17 cellular contexts compared by ENCODE assay signal in genomic region chr3:15685927-15686326, GRCh38.
A peak's percentile ranks its signal among the peaks of the same experiment; 100 is the strongest.
DNase-seq lines count a peak whose midpoint lies in the region; ATAC-seq and TF ChIP-seq lines count a peak whose summit lies in the region.
"Had no signal": no experiment of that assay in that cellular context is flagged by ENCODE, and none has a peak within 500 bp of the region (broad histone marks: within the 10 kb centered on the region; RNA-seq: fewer than 3 reads in every experiment).

No MANE protein-coding gene starts in this region.

- H2AK5ac ChIP-seq in trophoblast cell (ENCODE audit: low read length): no peak overlapping the region

- H3K36me3 Mint-ChIP-seq in activated naive CD8-positive, alpha-beta T cell treated with anti-CD3 and anti-CD28 coated beads, Interleukin-2, amount 50 U/mL, for 24 hours (ENCODE audit: low read depth): peaks cover 40% of the 10 kb centered on the region

- no peak overlapping the region for H3K4me3 Mint-ChIP-seq in activated naive CD8-positive, alpha-beta T cell treated with anti-CD3 and anti-CD28 coated beads, Interleukin-2, amount 50 U/mL, for 24 hours
- H3K4me3 Mint-ChIP-seq: activated CD8-positive, alpha-beta T cell treated with anti-CD3 and anti-CD28 coated beads for 36 hours had no signal

- no peak overlapping the region for H2BK120ac ChIP-seq in trophoblast cell (ENCODE audit: insufficient read depth, low read length, poor library complexity)

- H3K4me2 ChIP-seq in trophoblast cell (ENCODE audit: low read length): no peak overlapping the region

- no peak for TF ChIP-seq CTCF in NB4 (IDR thresholded peaks at IDR 0.05; ENCODE audit: low read depth, low read length)

- H4K91ac ChIP-seq in trophoblast cell (ENCODE audit: low read depth, low read length): no peak overlapping the region

- H3K18ac ChIP-seq in trophoblast cell (ENCODE audit: low read length): no peak overlapping the region

- H3K36me3 ChIP-seq in trophoblast cell (ENCODE audit: control insufficient read depth in 1 of 2, insufficient read depth in 2 of 2, low read length in 2 of 2): peaks cover 0 to 4% of the 10 kb centered on the region in 2 experiments

- no peak overlapping the region for H2BK5ac ChIP-seq in trophoblast cell (ENCODE audit: low read depth, low read length, poor library complexity)

- no peaks in the 10 kb centered on the region for H3K27me3 Mint-ChIP-seq in activated naive CD8-positive, alpha-beta T cell treated with anti-CD3 and anti-CD28 coated beads, Interleukin-2, amount 50 U/mL, for 24 hours
- H3K27me3 Mint-ChIP-seq: activated CD8-positive, alpha-beta T cell treated with anti-CD3 and anti-CD28 coated beads for 36 hours had no signal

- no peak overlapping the region for H3K9ac ChIP-seq in trophoblast cell (ENCODE audit: low read length)

- no peaks in the 10 kb centered on the region for H3K9me3 ChIP-seq in trophoblast cell (ENCODE audit: insufficient read depth, low read depth, low read length)
- H3K9me3 ChIP-seq: esophagus squamous epithelium had no signal

- H3K79me2 ChIP-seq in trophoblast cell (ENCODE audit: control insufficient read depth, insufficient read depth, low read length, poor library complexity): no peaks in the 10 kb centered on the region

- DNase-seq in NCI-H2029 (lab: John Stamatoyannopoulos, UW) (peak; percentile 22), NCI-H2029 treated with DMSO at 0.1 percent for 48 hours (lab: John Stamatoyannopoulos, UW) (no peak), NB4 (ENCODE audit: low read depth) (peak; percentile 39), amniotic epithelial cell (ENCODE audit: low read depth) (peak; percentile 36), trophoblast cell (peak; percentile 42 to 71), A172 (ENCODE audit: low spot score) (no peak)
- DNase-seq in activated naive CD8-positive, alpha-beta T cell treated with anti-CD3 and anti-CD28 coated beads, Interleukin-2, amount 50 U/mL, for 24 hours: no peak
- DNase-seq: 8988T; activated CD8-positive, alpha-beta T cell treated with anti-CD3 and anti-CD28 coated beads for 36 hours; C1 segment of cervical spinal cord; DMS153; esophagus squamous epithelium; KBM-7; NCI-H1436; NCI-H510A treated with DMSO at 0.1 percent for 48 hours had no signal

- H3K79me1 ChIP-seq in trophoblast cell (ENCODE audit: low read length): peaks cover 2% of the 10 kb centered on the region

- H3K27me3 ChIP-seq in trophoblast cell (ENCODE audit: insufficient read depth, low read length): no peaks in the 10 kb centered on the region
- H3K27me3 ChIP-seq: esophagus squamous epithelium had no signal

- no peak overlapping the region for H3K27ac ChIP-seq in trophoblast cell (ENCODE audit: low read depth, low read length)
- H3K27ac ChIP-seq: esophagus squamous epithelium, HL-60 had no signal

- peaks cover 3% of the 10 kb centered on the region for H3K4me1 Mint-ChIP-seq in activated naive CD8-positive, alpha-beta T cell treated with anti-CD3 and anti-CD28 coated beads, Interleukin-2, amount 50 U/mL, for 24 hours

- no peak for TF ChIP-seq POLR2A in NB4 (IDR thresholded peaks at IDR 0.05; ENCODE audit: extremely low read depth, insufficient read length)

- no peak overlapping the region for H2BK12ac ChIP-seq in trophoblast cell (ENCODE audit: low read length)

- H3K9me3 Mint-ChIP-seq in activated naive CD8-positive, alpha-beta T cell treated with anti-CD3 and anti-CD28 coated beads, Interleukin-2, amount 50 U/mL, for 24 hours: no peaks in the 10 kb centered on the region
- H3K9me3 Mint-ChIP-seq: activated CD8-positive, alpha-beta T cell treated with anti-CD3 and anti-CD28 coated beads for 36 hours had no signal

- H2AFZ ChIP-seq in trophoblast cell (ENCODE audit: insufficient read depth, low read length, poor library complexity): no peak overlapping the region

- H3K14ac ChIP-seq in trophoblast cell (ENCODE audit: low read length): no peak overlapping the region

- H3K4me3 ChIP-seq in NB4 (ENCODE audit: low read depth, low read length): no peak overlapping the region
- H3K4me3 ChIP-seq in trophoblast cell (ENCODE audit: low read depth, low read length): no peak overlapping the region
- H3K4me3 ChIP-seq: esophagus squamous epithelium had no signal

- no peak overlapping the region for H4K12ac ChIP-seq in trophoblast cell (ENCODE audit: low read depth, low read length)

- no CpG with 5 or more reads among the region's 7 CpGs for WGBS in trophoblast cell (ENCODE audit: extremely low coverage, insufficient coverage, insufficient read length)

- H3K4ac ChIP-seq in trophoblast cell (ENCODE audit: low read depth, low read length): no peak overlapping the region

- H4K8ac ChIP-seq in trophoblast cell (ENCODE audit: low read depth, low read length): no peak overlapping the region

- H3K23ac ChIP-seq in trophoblast cell (ENCODE audit: low read length): no peak overlapping the region

- no peak for ATAC-seq in HG03039 (IDR thresholded peaks at IDR 0.05; ENCODE audit: unreplicated experiment)
- no peak for ATAC-seq in activated naive CD8-positive, alpha-beta T cell treated with anti-CD3 and anti-CD28 coated beads, Interleukin-2, amount 50 U/mL, for 24 hours
- ATAC-seq: activated CD8-positive, alpha-beta T cell treated with anti-CD3 and anti-CD28 coated beads for 36 hours had no signal

- H3K27ac Mint-ChIP-seq in activated naive CD8-positive, alpha-beta T cell treated with anti-CD3 and anti-CD28 coated beads, Interleukin-2, amount 50 U/mL, for 24 hours: no peak overlapping the region
- H3K27ac Mint-ChIP-seq: activated CD8-positive, alpha-beta T cell treated with anti-CD3 and anti-CD28 coated beads for 36 hours had no signal

- H3K4me1 ChIP-seq in trophoblast cell (ENCODE audit: control insufficient read depth in 1 of 2, insufficient read depth in 2 of 2, low read length in 2 of 2): peaks cover 0 to 5% of the 10 kb centered on the region in 2 experiments
- H3K4me1 ChIP-seq: esophagus squamous epithelium had no signal

Comparison
In these comparisons a context has a peak if more than half of its experiments do, and no peak if none do; other contexts are left out.
1. DNase-seq: peak in NCI-H2029 (single experiment), NB4 (single experiment), amniotic epithelial cell (single experiment) and trophoblast cell (2 of 2); none in NCI-H2029 treated with DMSO at 0.1 percent for 48 hours (single experiment), activated naive CD8-positive, alpha-beta T cell treated with anti-CD3 and anti-CD28 coated beads, Interleukin-2, amount 50 U/mL, for 24 hours (single experiment) and A172 (single experiment).